ENCODE assay signal across 15 cellular contexts in the genomic region with DNA sequence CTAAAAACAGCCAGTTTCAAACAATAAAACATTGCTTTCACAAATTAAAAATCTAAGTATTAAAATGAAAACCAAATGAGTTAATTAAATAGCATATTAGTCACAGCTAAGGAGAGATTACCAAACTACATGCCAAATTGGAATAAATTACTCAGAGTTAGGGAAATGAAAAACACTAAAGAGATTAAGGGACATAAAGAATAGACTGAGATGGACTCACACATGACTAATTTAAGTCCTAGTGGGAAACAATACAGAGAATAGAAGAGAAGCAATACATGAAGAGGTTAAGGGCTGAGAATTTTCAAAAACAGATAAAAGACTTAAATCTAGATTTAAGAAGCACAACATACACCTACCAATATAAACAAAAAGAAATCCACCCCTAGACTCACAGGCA.
"Had no signal": no experiment of that assay in that cellular context is flagged by ENCODE, and none has a peak within 500 bp of the region (broad histone marks: within the 10 kb centered on the region; RNA-seq: fewer than 3 reads in every experiment).

No MANE protein-coding gene starts in this region.

- DNase-seq: activated CD4-positive, alpha-beta T cell treated with anti-CD3 and anti-CD28 coated beads for 48 hours; activated CD8-positive, alpha-beta memory T cell treated with anti-CD3 and anti-CD28 coated beads, Interleukin-2, amount 10 ng/mL, durations not matched to agents 7 days and 5 days; hypothalamus; left colon; mucosa of descending colon; SIG-M5; stimulated activated CD4-positive, alpha-beta T cell treated with anti-CD3 and anti-CD28 coated beads, Interleukin-12 subunit alpha, Interleukin-12 subunit beta, amount 100 ng/mL, for 4 hours; stimulated activated CD4-positive, alpha-beta T cell treated with anti-CD3 and anti-CD28 coated beads, Interleukin-2, amount 100 ng/mL, for 48 hours; T-helper 9 cell; thyroid gland; uterus had no signal

- H3K4me3 ChIP-seq: ascending aorta, lung, mucosa of descending colon, thyroid gland, uterus had no signal

- H3K4me3 Mint-ChIP-seq: activated CD8-positive, alpha-beta memory T cell treated with anti-CD3 and anti-CD28 coated beads, Interleukin-2, amount 10 ng/mL, durations not matched to agents 7 days and 5 days; nephron had no signal

- H3K9me3 ChIP-seq: ascending aorta, thyroid gland, uterus had no signal

- H3K9me3 Mint-ChIP-seq: nephron had no signal

- H3K4me1 Mint-ChIP-seq: nephron had no signal

- H3K36me3 ChIP-seq: ascending aorta, thyroid gland, uterus had no signal

- H3K27ac Mint-ChIP-seq: activated CD8-positive, alpha-beta memory T cell treated with anti-CD3 and anti-CD28 coated beads, Interleukin-2, amount 10 ng/mL, durations not matched to agents 7 days and 5 days; nephron had no signal

- H3K27me3 ChIP-seq: ascending aorta, thyroid gland, uterus had no signal

- ATAC-seq: activated CD8-positive, alpha-beta memory T cell treated with anti-CD3 and anti-CD28 coated beads, Interleukin-2, amount 10 ng/mL, durations not matched to agents 7 days and 5 days; left colon; mucosa of descending colon had no signal

- H3K27ac ChIP-seq: ascending aorta, thyroid gland, uterus, VCaP had no signal

- H3K27me3 Mint-ChIP-seq: activated CD8-positive, alpha-beta memory T cell treated with anti-CD3 and anti-CD28 coated beads, Interleukin-2, amount 10 ng/mL, durations not matched to agents 7 days and 5 days had no signal

- H3K4me1 ChIP-seq: ascending aorta, thyroid gland had no signal
